In genomic region chr9:4620046-4620765, GRCh38 we compare ENCODE assay signal across 16 cellular contexts. TPM values are rescaled to one million over a fixed set of nuclear protein-coding genes. Genes with fewer than 3 reads are reported as not detected.
DNase-seq lines count a peak whose midpoint lies in the region; ATAC-seq and TF ChIP-seq lines count a peak whose summit lies in the region.
"Had no signal": no experiment of that assay in that cellular context is flagged by ENCODE, and none has a peak within 500 bp of the region (broad histone marks: within the 10 kb centered on the region; RNA-seq: fewer than 3 reads in every experiment).

No MANE protein-coding gene starts in this region.

- H3K4me3 ChIP-seq in DND-41 (ENCODE audit: low read depth in 1 of 2, low read length in 2 of 2) (no peak overlapping the region), HUES48 (ENCODE audit: low read depth, low read length) (no peak overlapping the region)
- no peak overlapping the region for H3K4me3 ChIP-seq in naive thymus-derived CD4-positive, alpha-beta T cell (ENCODE audit: low read length)
- no peak overlapping the region for H3K4me3 ChIP-seq in effector memory CD4-positive, alpha-beta T cell (ENCODE audit: insufficient read depth, low read depth, low read length, poor library complexity, severe bottlenecking)
- H3K4me3 ChIP-seq: lower lobe of right lung, right atrium auricular region had no signal

- H3K27ac ChIP-seq in DND-41 (ENCODE audit: low read length) (no peak overlapping the region), HUES48 (ENCODE audit: low read depth, low read length) (peak overlapping the region; percentile 88)
- H3K27ac ChIP-seq in naive thymus-derived CD4-positive, alpha-beta T cell (ENCODE audit: low read depth, low read length), result no peak overlapping the region
- no peak overlapping the region for H3K27ac ChIP-seq in effector memory CD4-positive, alpha-beta T cell (ENCODE audit: insufficient read depth, low read length, poor library complexity, severe bottlenecking)
- H3K27ac ChIP-seq: lower lobe of right lung, right atrium auricular region, WERI-Rb-1 had no signal

- no peaks in the 10 kb centered on the region for H3K27me3 ChIP-seq in DND-41 (ENCODE audit: insufficient read depth, low read length, poor library complexity)
- H3K27me3 ChIP-seq in HUES48 (ENCODE audit: control insufficient read depth, insufficient read depth, low read length), result no peaks in the 10 kb centered on the region
- no peaks in the 10 kb centered on the region for H3K27me3 ChIP-seq in naive thymus-derived CD4-positive, alpha-beta T cell (ENCODE audit: control insufficient read depth in 2 of 2, insufficient read depth in 2 of 2, low read length in 2 of 2)
- H3K27me3 ChIP-seq in effector memory CD4-positive, alpha-beta T cell (replicated peaks; ENCODE audit: control insufficient read depth, insufficient read depth, low read length, poor library complexity, severe bottlenecking), result no peaks in the 10 kb centered on the region
- H3K27me3 ChIP-seq: right atrium auricular region had no signal

- no peak for TF ChIP-seq CTCF in DND-41 (IDR thresholded peaks at IDR 0.05; ENCODE audit: borderline replicate concordance, extremely low read depth, low read length, poor library complexity, severe bottlenecking)

- H3K4me1 ChIP-seq in DND-41 (ENCODE audit: insufficient read depth, low read length) (no peaks in the 10 kb centered on the region), HUES48 (ENCODE audit: control insufficient read depth, insufficient read depth, low read length) (peaks cover 43% of the 10 kb centered on the region)
- peaks cover 4 to 13% of the 10 kb centered on the region in 2 donors for H3K4me1 ChIP-seq in naive thymus-derived CD4-positive, alpha-beta T cell (ENCODE audit: control insufficient read depth in 2 of 2, insufficient read depth in 2 of 2, low read length in 2 of 2)
- peaks cover 7% of the 10 kb centered on the region for H3K4me1 ChIP-seq in effector memory CD4-positive, alpha-beta T cell (ENCODE audit: control insufficient read depth, insufficient read depth, low read length, poor library complexity, severe bottlenecking)
- H3K4me1 ChIP-seq: lower lobe of right lung, right atrium auricular region had no signal

- H3K27me3 Mint-ChIP-seq in T-helper 2 cell treated with Interferon-gamma antibody and Interleukin-4, amounts not matched to agents 5 μg/mL and 100 μg/mL, for 36 hours (ENCODE audit: low read depth), result peaks cover 2% of the 10 kb centered on the region
- peaks cover 0 to 6% (median 0%) of the 10 kb centered on the region in 5 donors for H3K27me3 Mint-ChIP-seq in naive thymus-derived CD4-positive, alpha-beta T cell

- H3K4me3 Mint-ChIP-seq in T-helper 2 cell treated with Interferon-gamma antibody and Interleukin-4, amounts not matched to agents 5 μg/mL and 100 μg/mL, for 36 hours, result peak overlapping the region; percentile 4
- peak overlapping the region in 3 of 10 donors; percentile 19 to 41 (median 37) for H3K4me3 Mint-ChIP-seq in naive thymus-derived CD4-positive, alpha-beta T cell
- H3K4me3 Mint-ChIP-seq: neural crest cell had no signal

- no peaks in the 10 kb centered on the region for H3K79me2 ChIP-seq in DND-41 (ENCODE audit: insufficient read depth, low read length)

- H2AFZ ChIP-seq in DND-41 (ENCODE audit: low read depth, low read length), result no peak overlapping the region

- CTCF ChIA-PET in naive thymus-derived CD4-positive, alpha-beta T cell (lab: Charles Lee), result interaction anchor here (0.7 kb wide), 2 partner anchors 125 to 242 kb away, joined by 3 to 4 read pairs; no protein-coding TSS in a partner anchor

- POLR2A ChIA-PET in naive thymus-derived CD4-positive, alpha-beta T cell (lab: Charles Lee), result interaction anchor here (0.6 kb wide), 1 partner anchor 50 kb away, joined by 3 read pairs; no protein-coding TSS in a partner anchor

- H3K9ac ChIP-seq in DND-41 (ENCODE audit: low read depth, low read length) (no peak overlapping the region), HUES48 (ENCODE audit: low read depth, low read length) (peak overlapping the region; percentile 5; the same call in 1 of the 2 replicates)

- intact Hi-C loops in naive thymus-derived CD4-positive, alpha-beta T cell (cut with micrococcal nuclease), result no loop called here

- no peaks in the 10 kb centered on the region for H3K36me3 ChIP-seq in DND-41 (ENCODE audit: insufficient read depth, low read length)
- H3K36me3 ChIP-seq in HUES48 (ENCODE audit: control insufficient read depth, insufficient read depth, low read length), result no peaks in the 10 kb centered on the region
- no peaks in the 10 kb centered on the region for H3K36me3 ChIP-seq in naive thymus-derived CD4-positive, alpha-beta T cell (ENCODE audit: control insufficient read depth in 2 of 3, insufficient read depth in 3 of 3, low read length in 3 of 3)
- H3K36me3 ChIP-seq in effector memory CD4-positive, alpha-beta T cell (ENCODE audit: control insufficient read depth, insufficient read depth, low read length), result no peaks in the 10 kb centered on the region
- H3K36me3 ChIP-seq: right atrium auricular region, WERI-Rb-1 had no signal

- peaks cover 13% of the 10 kb centered on the region for H3K4me1 Mint-ChIP-seq in T-helper 2 cell treated with Interferon-gamma antibody and Interleukin-4, amounts not matched to agents 5 μg/mL and 100 μg/mL, for 36 hours (ENCODE audit: low read depth)
- H3K4me1 Mint-ChIP-seq in naive thymus-derived CD4-positive, alpha-beta T cell, result peaks cover 7 to 26% (median 22%) of the 10 kb centered on the region in 7 donors

- peak; percentile 58; the same call in 2 of the 3 replicates for ATAC-seq in DND-41 (ENCODE audit: insufficient read depth, low read depth)
- ATAC-seq in naive thymus-derived CD4-positive, alpha-beta T cell, result peak; percentile 26

- H4K20me1 ChIP-seq in DND-41 (ENCODE audit: insufficient read depth, low read length), result no peaks in the 10 kb centered on the region

- H3K36me3 Mint-ChIP-seq in T-helper 2 cell treated with Interferon-gamma antibody and Interleukin-4, amounts not matched to agents 5 μg/mL and 100 μg/mL, for 36 hours (ENCODE audit: low read depth), result no peaks in the 10 kb centered on the region
- H3K36me3 Mint-ChIP-seq in naive thymus-derived CD4-positive, alpha-beta T cell, result peaks cover 0 to 28% (median 2%) of the 10 kb centered on the region in 5 donors

- no peaks in the 10 kb centered on the region for H3K9me3 Mint-ChIP-seq in T-helper 2 cell treated with Interferon-gamma antibody and Interleukin-4, amounts not matched to agents 5 μg/mL and 100 μg/mL, for 36 hours
- peaks cover 0 to 4% (median 0%) of the 10 kb centered on the region in 11 donors for H3K9me3 Mint-ChIP-seq in naive thymus-derived CD4-positive, alpha-beta T cell
- H3K9me3 Mint-ChIP-seq: neural crest cell had no signal

- DNase-seq in DND-41, result peak; percentile 8
- DNase-seq in T-helper 2 cell treated with Interferon-gamma antibody and Interleukin-4, amounts not matched to agents 5 μg/mL and 100 μg/mL, for 36 hours (ENCODE audit: low spot score), result no peak
- DNase-seq in naive thymus-derived CD4-positive, alpha-beta T cell, result no peak
- DNase-seq in RPMI8226, result no peak
- no peak for DNase-seq in SK-N-DZ (ENCODE audit: low spot score)
- no peak for DNase-seq in effector memory CD4-positive, alpha-beta T cell
- no peak for DNase-seq in HuH-7 (ENCODE audit: low spot score)
- DNase-seq: EL, KG1, lower lobe of right lung, NCI-H187 treated with DMSO at 0.1 percent for 48 hours, Right ventricle myocardium superior, WERI-Rb-1 had no signal

- H3K9me3 ChIP-seq in DND-41 (ENCODE audit: insufficient read depth, low read length, severe bottlenecking) (no peaks in the 10 kb centered on the region), HUES48 (ENCODE audit: control insufficient read depth, insufficient read depth, low read length) (no peaks in the 10 kb centered on the region)
- H3K9me3 ChIP-seq in naive thymus-derived CD4-positive, alpha-beta T cell (ENCODE audit: control insufficient read depth in 2 of 3, low read length in 3 of 3), result no peaks in the 10 kb centered on the region
- no peaks in the 10 kb centered on the region for H3K9me3 ChIP-seq in effector memory CD4-positive, alpha-beta T cell (ENCODE audit: control insufficient read depth, low read length)
- H3K9me3 ChIP-seq: lower lobe of right lung, right atrium auricular region had no signal

- H3K4me2 ChIP-seq in DND-41 (ENCODE audit: insufficient read depth, low read length), result no peak overlapping the region

- no peak overlapping the region for H3K27ac Mint-ChIP-seq in T-helper 2 cell treated with Interferon-gamma antibody and Interleukin-4, amounts not matched to agents 5 μg/mL and 100 μg/mL, for 36 hours
- H3K27ac Mint-ChIP-seq in naive thymus-derived CD4-positive, alpha-beta T cell, result peak overlapping the region in 4 of 9 donors; percentile 33 to 75 (median 64)

RNA-seq across cellular contexts. Expression of gene PLPP6, which starts 41.9 kb away (rescaled TPM):
- total RNA-seq in naive thymus-derived CD4-positive, alpha-beta T cell, result 10 to 100 TPM in 3 of 5 experiments, 1 to 10 TPM in 2; 7.4 to 24.1 (median 10.2) TPM
- polyA plus RNA-seq in naive thymus-derived CD4-positive, alpha-beta T cell, result 1 to 10 TPM; 6.0 to 8.1 TPM
- 7.4 and 9.4 TPM in 2 replicates for polyA plus RNA-seq in SK-N-DZ (2014; cell fraction: cytosol; rRNA removed)
- 4.6 and 8.9 TPM in 2 replicates for polyA plus RNA-seq in SK-N-DZ (2014; cell fraction: nucleus; rRNA removed)

RNA-seq across cellular contexts. Expression of gene SPATA6L, which starts 46.1 kb away (rescaled TPM):
- total RNA-seq in naive thymus-derived CD4-positive, alpha-beta T cell, result 1 to 10 TPM in 4 of 5 experiments, under 1 TPM in 1; 0.89 to 9.2 (median 5.6) TPM
- polyA plus RNA-seq in naive thymus-derived CD4-positive, alpha-beta T cell, result under 1 TPM; 0.40 to 0.68 TPM
- polyA plus RNA-seq in SK-N-DZ (2014; cell fraction: cytosol; rRNA removed), result not detected in 2 replicates
- polyA plus RNA-seq in SK-N-DZ (2014; cell fraction: nucleus; rRNA removed), result not detected in 2 replicates

RNA-seq across cellular contexts. Expression of gene CDC37L1, which starts 59.2 kb away (rescaled TPM):
- total RNA-seq in naive thymus-derived CD4-positive, alpha-beta T cell, result 10 to 100 TPM; 13.4 to 28.0 (median 22.9) TPM
- 10 to 100 TPM; 21.2 to 21.9 TPM for polyA plus RNA-seq in naive thymus-derived CD4-positive, alpha-beta T cell
- 4.5 and 7.7 TPM in 2 replicates for polyA plus RNA-seq in SK-N-DZ (2014; cell fraction: cytosol; rRNA removed)
- 4.5 and 4.7 TPM in 2 replicates for polyA plus RNA-seq in SK-N-DZ (2014; cell fraction: nucleus; rRNA removed)
